ENCODE assay signal across 8 cellular contexts in genomic region chr5:135398160-135398854, GRCh38. TPM values are rescaled to one million over a fixed set of nuclear protein-coding genes. Genes with fewer than 3 reads are reported as not detected.
DNase-seq lines count a peak whose midpoint lies in the region; ATAC-seq, FAIRE-seq and TF ChIP-seq lines count a peak whose summit lies in the region.

No MANE protein-coding gene starts in this region.

- CTCF ChIA-PET in A549 (lab: Yijun Ruan, JAX), result interaction anchor here (2.4 kb wide), 1 partner anchor 27 kb away, joined by 7 read pairs; no protein-coding TSS in a partner anchor
- CTCF ChIA-PET in PC-9 (lab: Charles Lee), result interaction anchor here (0.7 kb wide), 1 partner anchor 440 kb away, joined by 7 read pairs; no protein-coding TSS in a partner anchor

- TF ChIP-seq POLR2A in A549 (IDR thresholded peaks at IDR 0.05; ENCODE audit: low read length), result no peak

- no peak for TF ChIP-seq EP300 in A549 (IDR thresholded peaks at IDR 0.05)

- H3K4me2 ChIP-seq in A549, result peak overlapping the region; percentile 77
- H3K4me2 ChIP-seq in PC-9, result peak overlapping the region; percentile 89

- FAIRE-seq in A549 (lab: Jason Lieb, UNC), result no peak

- DNase-seq in A549 (ENCODE audit: low read depth in 1 of 2, low spot score in 1 of 2) (peak; percentile 16 to 28), PC-9 (peak; percentile 45 to 50), adipocyte (ENCODE audit: low read depth) (peak; percentile 71), hepatic stellate cell (ENCODE audit: low spot score) (no peak)
- peak; percentile 39 for DNase-seq in stimulated activated CD4-positive, alpha-beta T cell treated with anti-CD3 and anti-CD28 coated beads, Interleukin-12 subunit alpha, Interleukin-12 subunit beta, amount 100 ng/mL, for 4 hours

- peaks cover 54% of the 10 kb centered on the region for H3K79me2 ChIP-seq in PC-9 (ENCODE audit: low read depth)

- H3K36me3 ChIP-seq in PC-9 (ENCODE audit: low read depth) (peaks cover 6% of the 10 kb centered on the region; the same call in 1 of the 2 replicates), adipocyte (ENCODE audit: control insufficient read depth, insufficient read depth, low read length, severe bottlenecking) (no peaks in the 10 kb centered on the region), iPS-20b (ENCODE audit: insufficient read depth, low read depth, low read length) (no peaks in the 10 kb centered on the region)

- intact Hi-C loops in PC-9 (cut with micrococcal nuclease; ENCODE audit: unreplicated experiment), result no loop called here

- POLR2A ChIA-PET in A549 (lab: Yijun Ruan, JAX), result no interaction called here
- POLR2A ChIA-PET in PC-9 (lab: Charles Lee; ENCODE audit: unreplicated experiment), result no interaction called here

- H3K9ac ChIP-seq in adipocyte (ENCODE audit: low read length) (peak overlapping the region; percentile 94), iPS-20b (ENCODE audit: low read depth, low read length) (peak overlapping the region; percentile 66; the same call in 1 of the 2 replicates)

- H3K9me2 ChIP-seq in PC-9 (ENCODE audit: insufficient read depth), result no peaks in the 10 kb centered on the region

- ATAC-seq in A549 (peak; percentile 37 to 63; a peak in 5 of 6 replicates), GM18861 (IDR thresholded peaks at IDR 0.05; ENCODE audit: unreplicated experiment) (peak; percentile 11), HG03175 (IDR thresholded peaks at IDR 0.05; ENCODE audit: unreplicated experiment) (peak; percentile 33)

- TF ChIP-seq CTCF in A549 (IDR thresholded peaks at IDR 0.05) (no peak), PC-9 (conservative IDR thresholded peaks at IDR 0.05) (no peak)

- H4K20me1 ChIP-seq in PC-9 (ENCODE audit: insufficient read depth), result peaks cover 47% of the 10 kb centered on the region

- H3K27me3 ChIP-seq in PC-9 (ENCODE audit: insufficient read depth, low read depth), result no peaks in the 10 kb centered on the region
- no peaks in the 10 kb centered on the region for H3K27me3 ChIP-seq in adipocyte (replicated peaks; ENCODE audit: control insufficient read depth, insufficient read depth, low read length)
- peaks cover 74% of the 10 kb centered on the region for H3K27me3 ChIP-seq in iPS-20b (ENCODE audit: insufficient read depth, low read length)

- BruUV-seq in PC-9 (replicated peaks; lab: Mats Ljungman, UMichigan), result TSS peak; percentile 34

- TF ChIP-seq RAD21 in A549 (conservative IDR thresholded peaks at IDR 0.05 in 1 of 2, IDR thresholded peaks at IDR 0.05 in 1 of 2), result no peak

- H3K4me3 ChIP-seq in A549 (peak overlapping the region; percentile 97), PC-9 (peak overlapping the region; percentile 96), adipocyte (ENCODE audit: low read length) (peak overlapping the region; percentile 91), iPS-20b (ENCODE audit: low read length) (peak overlapping the region; percentile 72)

- H3K9me3 ChIP-seq in A549 (no peaks in the 10 kb centered on the region), PC-9 (ENCODE audit: insufficient read depth, low read depth) (no peaks in the 10 kb centered on the region), adipocyte (ENCODE audit: control insufficient read depth, low read length) (no peaks in the 10 kb centered on the region), iPS-20b (ENCODE audit: insufficient read depth, low read depth, low read length) (no peaks in the 10 kb centered on the region)

- H3K4me1 ChIP-seq in A549 (peaks cover 22% of the 10 kb centered on the region), PC-9 (replicated peaks; ENCODE audit: insufficient read depth) (peaks cover 21% of the 10 kb centered on the region), adipocyte (ENCODE audit: control insufficient read depth, insufficient read depth, low read length) (peaks cover 29% of the 10 kb centered on the region), iPS-20b (ENCODE audit: insufficient read depth, low read length) (peaks cover 25% of the 10 kb centered on the region)

- 0 out of 2 replicates have a peak, but pooled peaks cover 3% of the 10 kb centered on the region for H3F3A ChIP-seq in PC-9 (ENCODE audit: insufficient read depth, low read depth)

- H2AFZ ChIP-seq in PC-9, result peak overlapping the region; percentile 81

- H3K27ac ChIP-seq in A549, result peak overlapping the region; percentile 91 to 98
- H3K27ac ChIP-seq in PC-9, result peak overlapping the region; percentile 69
- H3K27ac ChIP-seq in iPS-20b (ENCODE audit: low read length), result no peak overlapping the region

- WGBS in A549 (ENCODE audit: missing lambda C conversion rate), result 3% methylated on average over 12 of the region's 43 CpGs

TF ChIP-seq in A549, 52 proteins besides CTCF, POLR2A, EP300 and RAD21:
- TF ChIP-seq PHF8 (IDR thresholded peaks at IDR 0.05; ENCODE audit: borderline replicate concordance, low read depth) (peak; percentile 80), CBX2 (IDR thresholded peaks at IDR 0.05; ENCODE audit: borderline replicate concordance, low read depth) (no peak), MAFK (IDR thresholded peaks at IDR 0.05; ENCODE audit: partially characterized antibody) (no peak), NFE2L2 (conservative IDR thresholded peaks at IDR 0.05; ENCODE audit: low read length) (no peak), RCOR1 (IDR thresholded peaks at IDR 0.05; ENCODE audit: low read depth, low read length) (no peak), KDM5A (IDR thresholded peaks at IDR 0.05) (no peak), SMC3 (IDR thresholded peaks at IDR 0.05) (no peak)
TF ChIP-seq in A549: peak in this region for 1.

RNA-seq across cellular contexts. Expression of gene MACROH2A1, which starts 0.7 kb away (rescaled TPM):
- 141 and 158 TPM in 2 replicates for polyA plus RNA-seq in A549 (2011; rRNA removed)
- polyA plus RNA-seq in A549 (2012; cell fraction: cytosol; rRNA removed), result 210 and 214 TPM in 2 replicates
- 208 and 226 TPM in 2 replicates for polyA plus RNA-seq in A549 (2012; cell fraction: nucleus; rRNA removed)
- polyA plus RNA-seq in A549 (2017; fragmentation: RNase III; extraction: RNeasy Plus Mini Kit Qiagen cat#74134 plus additional on column Dnase treatment), result 154 to 172 TPM (median 162 TPM) in 3 replicates
- polyA minus RNA-seq in A549 (2011; rRNA and poly(A)+ RNA removed), result 128 and 131 TPM in 2 replicates
- total RNA-seq in PC-9 (2021), result 223 and 294 TPM in 2 replicates

RNA-seq across cellular contexts. Expression of gene DCANP1, which starts 48.8 kb away (rescaled TPM):
- not detected in 2 replicates for polyA plus RNA-seq in A549 (2011; rRNA removed)
- polyA plus RNA-seq in A549 (2012; cell fraction: cytosol; rRNA removed), result not detected in 2 replicates
- not detected in 2 replicates for polyA plus RNA-seq in A549 (2012; cell fraction: nucleus; rRNA removed)
- polyA plus RNA-seq in A549 (2017; fragmentation: RNase III; extraction: RNeasy Plus Mini Kit Qiagen cat#74134 plus additional on column Dnase treatment), result not detected in 3 replicates
- not detected in 2 replicates for polyA minus RNA-seq in A549 (2011; rRNA and poly(A)+ RNA removed)
- total RNA-seq in PC-9 (2021), result not detected in 2 replicates

RNA-seq across cellular contexts. Expression of gene TIFAB, which starts 53.8 kb away (rescaled TPM):
- not detected in 2 replicates for polyA plus RNA-seq in A549 (2011; rRNA removed)
- not detected in 2 replicates for polyA plus RNA-seq in A549 (2012; cell fraction: cytosol; rRNA removed)
- polyA plus RNA-seq in A549 (2012; cell fraction: nucleus; rRNA removed), result not detected in 2 replicates
- polyA plus RNA-seq in A549 (2017; fragmentation: RNase III; extraction: RNeasy Plus Mini Kit Qiagen cat#74134 plus additional on column Dnase treatment), result not detected in 3 replicates
- polyA minus RNA-seq in A549 (2011; rRNA and poly(A)+ RNA removed), result not detected in 2 replicates
- not detected in 2 replicates for total RNA-seq in PC-9 (2021)
